In the genomic region with DNA sequence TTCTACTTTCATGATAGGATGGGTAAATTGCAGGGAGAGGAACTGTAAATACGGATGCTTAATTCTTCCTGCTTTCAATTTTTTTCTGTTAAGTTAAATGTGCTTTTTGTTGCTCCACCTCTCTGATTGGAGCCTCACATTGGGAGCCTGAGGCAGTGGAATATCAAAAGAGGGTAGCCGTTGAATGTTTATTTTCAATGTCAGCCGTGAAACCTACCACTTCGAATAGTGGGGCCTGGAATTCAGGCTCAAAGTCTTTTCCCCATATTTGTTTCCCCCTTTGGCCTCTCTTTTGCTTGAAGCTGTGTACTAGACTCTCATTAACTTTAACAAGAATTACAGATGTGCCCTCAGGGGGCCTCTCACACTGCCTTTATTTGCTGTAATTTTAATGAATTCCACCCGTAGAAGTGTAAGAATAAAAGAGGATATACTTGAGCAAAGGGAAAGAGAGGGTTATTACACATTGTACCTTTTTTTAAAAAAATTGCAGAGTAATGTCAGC, we compare ENCODE assay signal across 15 cellular contexts. TPM values are rescaled to one million over a fixed set of nuclear protein-coding genes. Genes with fewer than 3 reads are reported as not detected.
DNase-seq lines count a peak whose midpoint lies in the region; ATAC-seq and TF ChIP-seq lines count a peak whose summit lies in the region.
"Had no signal": no experiment of that assay in that cellular context is flagged by ENCODE, and none has a peak within 500 bp of the region (broad histone marks: within the 10 kb centered on the region; RNA-seq: fewer than 3 reads in every experiment).

No MANE protein-coding gene starts in this region.

- H3F3A ChIP-seq in SK-N-SH (replicated peaks; ENCODE audit: insufficient read depth) (no peaks in the 10 kb centered on the region), neural progenitor cell (ENCODE audit: low read depth) (peaks cover 32% of the 10 kb centered on the region)

- peaks cover 18% of the 10 kb centered on the region for H3K4me1 Mint-ChIP-seq in neural progenitor cell

- H3K4me3 ChIP-seq in SK-N-SH (ENCODE audit: low read depth in 2 of 2, low read length in 1 of 2) = no peak overlapping the region
- peak overlapping the region; percentile 69 for H3K4me3 ChIP-seq in SK-N-MC
- no peak overlapping the region for H3K4me3 ChIP-seq in esophagus muscularis mucosa
- no peak overlapping the region for H3K4me3 ChIP-seq in neural progenitor cell
- H3K4me3 ChIP-seq: Peyer's patch had no signal

- CTCF ChIA-PET in SK-N-SH (lab: Yijun Ruan, JAX) = interaction anchor here (2.5 kb wide), 1 partner anchor 44 kb away, joined by 10 read pairs; no protein-coding TSS in a partner anchor

- H3K4me2 ChIP-seq in SK-N-SH = no peak overlapping the region
- H3K4me2 ChIP-seq in neural progenitor cell = no peak overlapping the region

- H3K9me3 ChIP-seq in SK-N-SH (no peaks in the 10 kb centered on the region), SK-N-MC (ENCODE audit: low read depth, low read length) (no peaks in the 10 kb centered on the region), esophagus muscularis mucosa (no peaks in the 10 kb centered on the region), neural progenitor cell (ENCODE audit: low read depth) (no peaks in the 10 kb centered on the region)
- H3K9me3 ChIP-seq: Caco-2, Peyer's patch had no signal

- H3K27me3 ChIP-seq in SK-N-SH (ENCODE audit: insufficient read depth) = no peaks in the 10 kb centered on the region
- no peaks in the 10 kb centered on the region for H3K27me3 ChIP-seq in esophagus muscularis mucosa
- H3K27me3 ChIP-seq in neural progenitor cell = no peaks in the 10 kb centered on the region
- H3K27me3 ChIP-seq: Peyer's patch had no signal

- no peaks in the 10 kb centered on the region for H3K9me3 Mint-ChIP-seq in neural progenitor cell

- POLR2A ChIA-PET in SK-N-SH (lab: Yijun Ruan, JAX) = interaction anchor here (2.7 kb wide), 1 partner anchor 29 kb away, joined by 23 read pairs; a partner anchor contains a TSS

- H3K27me3 Mint-ChIP-seq in neural progenitor cell (ENCODE audit: insufficient read depth, low read depth) = no peaks in the 10 kb centered on the region

- no peak overlapping the region for H3K9ac ChIP-seq in SK-N-SH
- H3K9ac ChIP-seq in SK-N-MC (ENCODE audit: insufficient read length) = no peak overlapping the region
- H3K9ac ChIP-seq in neural progenitor cell = no peak overlapping the region

- H2AFZ ChIP-seq in SK-N-SH (ENCODE audit: low read depth) = no peak overlapping the region
- no peak overlapping the region for H2AFZ ChIP-seq in neural progenitor cell (replicated peaks)

- no peak overlapping the region for H3K4me3 Mint-ChIP-seq in neural progenitor cell
- H3K4me3 Mint-ChIP-seq: CD14-positive monocyte had no signal

- no peak for TF ChIP-seq POLR2A in esophagus muscularis mucosa (IDR thresholded peaks at IDR 0.05; ENCODE audit: low read depth)

- intact Hi-C loops in esophagus muscularis mucosa (cut with DNase I) = no loop called here

- no peaks in the 10 kb centered on the region for H3K9me2 ChIP-seq in SK-N-SH

- no peak for ATAC-seq in SK-N-SH treated with all-trans-retinoic acid at 6 μM for 48 hours
- ATAC-seq in activated CD4-positive, CD25-positive, alpha-beta regulatory T cell treated with anti-CD3 and anti-CD28 coated beads, Interleukin-2, amount 50 U/mL, for 24 hours = no peak

- no peak; a peak in 1 of 4 replicates for TF ChIP-seq EP300 in SK-N-SH (IDR thresholded peaks at IDR 0.05; ENCODE audit: borderline replicate concordance in 1 of 2, low read depth in 1 of 2, low read length in 1 of 2)
- no peak for TF ChIP-seq EP300 in esophagus muscularis mucosa (IDR thresholded peaks at IDR 0.05)

- H3K4me1 ChIP-seq in SK-N-SH (ENCODE audit: control insufficient read depth in 1 of 2, insufficient read depth in 2 of 2, low read depth in 1 of 2, low read length in 1 of 2) (peaks cover 0 to 35% of the 10 kb centered on the region in 2 experiments; a peak in 2 of 4 replicates), esophagus muscularis mucosa (peaks cover 0 to 14% (median 13%) of the 10 kb centered on the region in 4 donors), neural progenitor cell (no peaks in the 10 kb centered on the region)
- H3K4me1 ChIP-seq: Caco-2, Peyer's patch had no signal

- peaks cover 19 to 34% of the 10 kb centered on the region in 2 experiments for H3K36me3 ChIP-seq in SK-N-SH (replicated peaks in 1 of 2; ENCODE audit: control insufficient read depth in 1 of 2, insufficient read depth in 2 of 2, low read length in 1 of 2)
- H3K36me3 ChIP-seq in SK-N-MC (ENCODE audit: insufficient read depth, low read length) = peaks cover 89% of the 10 kb centered on the region
- H3K36me3 ChIP-seq in esophagus muscularis mucosa = no peaks in the 10 kb centered on the region
- peaks cover 38% of the 10 kb centered on the region for H3K36me3 ChIP-seq in neural progenitor cell
- H3K36me3 ChIP-seq: Peyer's patch had no signal

- peaks cover 77% of the 10 kb centered on the region for H3K36me3 Mint-ChIP-seq in neural progenitor cell

- H3K79me2 ChIP-seq in SK-N-SH (ENCODE audit: insufficient read depth) (no peaks in the 10 kb centered on the region), neural progenitor cell (ENCODE audit: low read depth) (peaks cover 19% of the 10 kb centered on the region)

- TF ChIP-seq CTCF in SK-N-SH (IDR thresholded peaks at IDR 0.05) (no peak), esophagus muscularis mucosa (IDR thresholded peaks at IDR 0.05) (no peak), neural progenitor cell (IDR thresholded peaks at IDR 0.05) (no peak)

- H3K27ac Mint-ChIP-seq in neural progenitor cell = peak overlapping the region; percentile 90

- peak overlapping the region in 1 of 2 experiments; percentile 99; a peak in 2 of 4 replicates for H3K27ac ChIP-seq in SK-N-SH (ENCODE audit: low read depth in 2 of 2, low read length in 1 of 2)
- H3K27ac ChIP-seq in SK-N-MC = peak overlapping the region; percentile 96
- H3K27ac ChIP-seq in esophagus muscularis mucosa (replicated peaks in 1 of 4) = peak overlapping the region in 1 of 4 donors; percentile 3
- no peak overlapping the region for H3K27ac ChIP-seq in neural progenitor cell
- H3K27ac ChIP-seq: Peyer's patch had no signal

- H4K20me1 ChIP-seq in SK-N-SH (ENCODE audit: insufficient read depth) (no peaks in the 10 kb centered on the region), neural progenitor cell (ENCODE audit: low read depth) (no peaks in the 10 kb centered on the region)

- 63% methylated on average over 5 of the region's 5 CpGs for WGBS in SK-N-SH (ENCODE audit: low lambda C conversion rate)
- 53% methylated on average over 5 of the region's 5 CpGs for WGBS in esophagus muscularis mucosa

- peak; percentile 44 for DNase-seq in SK-N-SH
- DNase-seq in SK-N-MC (ENCODE audit: low read depth, low spot score) = peak; percentile 85
- DNase-seq in esophagus muscularis mucosa (ENCODE audit: extremely low spot score) = peak; percentile 57
- DNase-seq in neural progenitor cell (ENCODE audit: low spot score) = no peak
- DNase-seq in NCI-H187 (lab: John Stamatoyannopoulos, UW) = no peak
- DNase-seq in DMS79 treated with DMSO at 0.1 percent for 48 hours (lab: John Stamatoyannopoulos, UW) = no peak
- DNase-seq: 8988T, Caco-2, DMS53, Kasumi-1, NCI-H1930 had no signal

- peak; percentile 9; the same call in 1 of the 2 replicates for TF ChIP-seq RAD21 in SK-N-SH (IDR thresholded peaks at IDR 0.05; ENCODE audit: low read length)

TF ChIP-seq in SK-N-SH, 30 proteins besides CTCF, POLR2A, EP300 and RAD21:
- TF ChIP-seq MXI1 (IDR thresholded peaks at IDR 0.05; ENCODE audit: low read depth, low read length) (0 out of 2 replicates have a peak, but pooled peaks have one; percentile 49), GABPA (IDR thresholded peaks at IDR 0.05; ENCODE audit: low read depth) (no peak)

TF ChIP-seq in SK-N-SH treated with all-trans-retinoic acid at 6 μM for 48 hours, 23 proteins besides CTCF, POLR2A, EP300 and RAD21 (continues in another document):
- TF ChIP-seq BACH2 (CRISPR knock-in tag; IDR thresholded peaks at IDR 0.05; ENCODE audit: borderline replicate concordance) = no peak
- no peak for TF ChIP-seq TCF4 (CRISPR knock-in tag; IDR thresholded peaks at IDR 0.05; ENCODE audit: borderline replicate concordance)
- TF ChIP-seq, protein P1, sequence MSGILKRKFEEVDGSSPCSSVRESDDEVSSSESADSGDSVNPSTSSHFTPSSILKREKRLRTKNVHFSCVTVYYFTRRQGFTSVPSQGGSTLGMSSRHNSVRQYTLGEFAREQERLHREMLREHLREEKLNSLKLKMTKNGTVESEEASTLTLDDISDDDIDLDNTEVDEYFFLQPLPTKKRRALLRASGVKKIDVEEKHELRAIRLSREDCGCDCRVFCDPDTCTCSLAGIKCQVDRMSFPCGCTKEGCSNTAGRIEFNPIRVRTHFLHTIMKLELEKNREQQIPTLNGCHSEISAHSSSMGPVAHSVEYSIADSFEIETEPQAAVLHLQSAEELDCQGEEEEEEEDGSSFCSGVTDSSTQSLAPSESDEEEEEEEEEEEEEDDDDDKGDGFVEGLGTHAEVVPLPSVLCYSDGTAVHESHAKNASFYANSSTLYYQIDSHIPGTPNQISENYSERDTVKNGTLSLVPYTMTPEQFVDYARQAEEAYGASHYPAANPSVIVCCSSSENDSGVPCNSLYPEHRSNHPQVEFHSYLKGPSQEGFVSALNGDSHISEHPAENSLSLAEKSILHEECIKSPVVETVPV (CRISPR knock-in tag; IDR thresholded peaks at IDR 0.05) = no peak
- TF ChIP-seq, protein P2, sequence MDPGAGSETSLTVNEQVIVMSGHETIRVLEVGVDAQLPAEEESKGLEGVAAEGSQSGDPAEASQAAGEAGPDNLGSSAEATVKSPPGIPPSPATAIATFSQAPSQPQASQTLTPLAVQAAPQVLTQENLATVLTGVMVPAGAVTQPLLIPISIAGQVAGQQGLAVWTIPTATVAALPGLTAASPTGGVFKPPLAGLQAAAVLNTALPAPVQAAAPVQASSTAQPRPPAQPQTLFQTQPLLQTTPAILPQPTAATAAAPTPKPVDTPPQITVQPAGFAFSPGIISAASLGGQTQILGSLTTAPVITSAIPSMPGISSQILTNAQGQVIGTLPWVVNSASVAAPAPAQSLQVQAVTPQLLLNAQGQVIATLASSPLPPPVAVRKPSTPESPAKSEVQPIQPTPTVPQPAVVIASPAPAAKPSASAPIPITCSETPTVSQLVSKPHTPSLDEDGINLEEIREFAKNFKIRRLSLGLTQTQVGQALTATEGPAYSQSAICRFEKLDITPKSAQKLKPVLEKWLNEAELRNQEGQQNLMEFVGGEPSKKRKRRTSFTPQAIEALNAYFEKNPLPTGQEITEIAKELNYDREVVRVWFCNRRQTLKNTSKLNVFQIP (CRISPR knock-in tag; IDR thresholded peaks at IDR 0.05; ENCODE audit: borderline replicate concordance, low read depth) = no peak
- TF ChIP-seq ZFP3 (CRISPR knock-in tag; IDR thresholded peaks at IDR 0.05) = no peak
- no peak for TF ChIP-seq TOX (CRISPR knock-in tag; IDR thresholded peaks at IDR 0.05; ENCODE audit: borderline replicate concordance)
- TF ChIP-seq ZNF565 (CRISPR knock-in tag; conservative IDR thresholded peaks at IDR 0.05; ENCODE audit: low read depth) = no peak

RNA-seq across cellular contexts. Expression of a gene that starts 29.0 kb away (rescaled TPM):
- polyA plus RNA-seq in SK-N-SH (2012; rRNA removed) = 37.0 and 52.4 TPM in 2 replicates
- 48.1 and 52.2 TPM in 2 replicates for polyA plus RNA-seq in SK-N-SH (2012; cell fraction: cytosol; rRNA removed)
- 18.5 and 43.2 TPM in 2 replicates for polyA plus RNA-seq in SK-N-SH (2012; cell fraction: nucleus; rRNA removed)
- 1 to 10 TPM; 1.7 to 4.6 (median 2.5) TPM for total RNA-seq in esophagus muscularis mucosa
- total RNA-seq in neural progenitor cell (ENCODE audit: low replicate concordance) = 261 and 357 TPM in 2 replicates

Comparison
In these comparisons a context has a peak if more than half of its experiments do, and no peak if none do; other contexts are left out.
1. DNase-seq: peak in SK-N-SH (single experiment), SK-N-MC (single experiment) and esophagus muscularis mucosa (single experiment); none in neural progenitor cell (single experiment), NCI-H187 (0 of 2) and DMS79 treated with DMSO at 0.1 percent for 48 hours (single experiment).
2. RNA of a gene that starts 29.0 kb away (total RNA-seq): 261 to 357 TPM in neural progenitor cell; 1.7 to 4.6 TPM in esophagus muscularis mucosa; every median in the first group is over 10 times any median in the second.